In genomic region chr1:226655251-226656163, GRCh38 we compare ENCODE assay signal across 9 cellular contexts.
DNase-seq lines count a peak whose midpoint lies in the region; ATAC-seq, FAIRE-seq and TF ChIP-seq lines count a peak whose summit lies in the region.
"Had no signal": no experiment of that assay in that cellular context is flagged by ENCODE, and none has a peak within 500 bp of the region (broad histone marks: within the 10 kb centered on the region; RNA-seq: fewer than 3 reads in every experiment).

No MANE protein-coding gene starts in this region.

- H3K4me1 ChIP-seq in right lobe of liver (peaks cover 0 to 12% (median 0%) of the 10 kb centered on the region in 4 donors), uterus (peaks cover 14 to 21% of the 10 kb centered on the region in 2 donors)

- no peak overlapping the region for H3K4me3 Mint-ChIP-seq in CD14-positive monocyte

- no peaks in the 10 kb centered on the region for H3K9me3 Mint-ChIP-seq in CD14-positive monocyte

- peak overlapping the region; percentile 90 to 98 (median 95) for H3K27ac Mint-ChIP-seq in CD14-positive monocyte

- TF ChIP-seq CTCF in CD14-positive monocyte (IDR thresholded peaks at IDR 0.05) (no peak), SU-DHL-6 (IDR thresholded peaks at IDR 0.05; ENCODE audit: insufficient read depth, low read length, poor library complexity, severe bottlenecking) (no peak), right lobe of liver (IDR thresholded peaks at IDR 0.05) (no peak), uterus (IDR thresholded peaks at IDR 0.05) (no peak)

- FAIRE-seq in H54 (lab: Jason Lieb, UNC): no peak

- intact Hi-C loops in CD14-positive monocyte (cut with micrococcal nuclease): no loop called here
- intact Hi-C loops in right lobe of liver (cut with DNase I): no loop called here
- intact Hi-C loops in uterus (cut with DNase I; ENCODE audit: low total_unique reads): no loop called here

- no peaks in the 10 kb centered on the region for H3K36me3 ChIP-seq in SU-DHL-6 (ENCODE audit: low read length)
- H3K36me3 ChIP-seq in right lobe of liver: no peaks in the 10 kb centered on the region
- H3K36me3 ChIP-seq in uterus: no peaks in the 10 kb centered on the region

- H3K4me2 ChIP-seq in SU-DHL-6 (ENCODE audit: low read depth, low read length, poor library complexity, severe bottlenecking): peak overlapping the region; percentile 79

- H3K9ac ChIP-seq in SU-DHL-6 (ENCODE audit: low read length): peak overlapping the region; percentile 63

- H3K79me2 ChIP-seq in SU-DHL-6 (ENCODE audit: insufficient read depth, low read length): peaks cover 4% of the 10 kb centered on the region; the same call in 1 of the 2 replicates

- ATAC-seq in right lobe of liver (peak; percentile 29 to 50 (median 44)), GM21381 (IDR thresholded peaks at IDR 0.05; ENCODE audit: unreplicated experiment) (no peak)

- H3K9me3 ChIP-seq in SU-DHL-6 (ENCODE audit: insufficient read depth, low read length) (no peaks in the 10 kb centered on the region), right lobe of liver (no peaks in the 10 kb centered on the region), uterus (no peaks in the 10 kb centered on the region)

- peaks cover 0 to 5% (median 5%) of the 10 kb centered on the region in 3 donors for H3K27me3 Mint-ChIP-seq in CD14-positive monocyte (ENCODE audit: low read depth in 3 of 3)

- H3K27ac ChIP-seq in SU-DHL-6 (ENCODE audit: low read depth, low read length) (peak overlapping the region; percentile 92; the same call in 1 of the 2 replicates), right lobe of liver (peak overlapping the region; percentile 8 to 21 (median 18)), uterus (no peak overlapping the region)

- peaks cover 32% of the 10 kb centered on the region in 2 donors for H3K36me3 Mint-ChIP-seq in CD14-positive monocyte

- H2AFZ ChIP-seq in SU-DHL-6 (ENCODE audit: low read depth, low read length, severe bottlenecking): no peak overlapping the region

- WGBS in right lobe of liver (ENCODE audit: insufficient coverage, low coverage, low lambda C conversion rate, missing lambda C conversion rate): 65% methylated on average over 2 of the region's 12 CpGs

- no peaks in the 10 kb centered on the region for H4K20me1 ChIP-seq in SU-DHL-6 (ENCODE audit: low read depth, low read length)

- peaks cover 59% of the 10 kb centered on the region for H3K4me1 Mint-ChIP-seq in CD14-positive monocyte

- peaks cover 27% of the 10 kb centered on the region for H3F3A ChIP-seq in SU-DHL-6 (ENCODE audit: insufficient read depth)

- DNase-seq in CD14-positive monocyte (ENCODE audit: low spot score): peak; percentile 79
- peak; percentile 64 for DNase-seq in H54 (ENCODE audit: insufficient read length, low spot score)
- DNase-seq in right lobe of liver: peak in 2 of 3 donors; percentile 25 to 57
- DNase-seq in SIG-M5 (lab: John Stamatoyannopoulos, UW): no peak
- DNase-seq in uterus: no peak
- DNase-seq in activated CD4-positive, alpha-beta T cell treated with anti-CD3 and anti-CD28 coated beads for 4 hours: no peak
- DNase-seq: stimulated activated CD4-positive, alpha-beta T cell treated with anti-CD3 and anti-CD28 coated beads, Interleukin-2, amount 100 ng/mL, for 24 hours had no signal

- no peaks in the 10 kb centered on the region for H3K9me2 ChIP-seq in SU-DHL-6 (replicated peaks; ENCODE audit: insufficient read depth, low read length)

- H3K27me3 ChIP-seq in SU-DHL-6 (ENCODE audit: low read length) (no peaks in the 10 kb centered on the region), right lobe of liver (no peaks in the 10 kb centered on the region), uterus (no peaks in the 10 kb centered on the region)

- H3K4me3 ChIP-seq in SU-DHL-6 (ENCODE audit: insufficient read depth, low read length, poor library complexity, severe bottlenecking) (peak overlapping the region; percentile 42), right lobe of liver (no peak overlapping the region), uterus (no peak overlapping the region)

- 0 out of 2 replicates have a peak, but pooled peaks have one; percentile 15 for TF ChIP-seq POLR2A in H54 (IDR thresholded peaks at IDR 0.05; ENCODE audit: low read depth, low read length)
- TF ChIP-seq POLR2A in right lobe of liver (IDR thresholded peaks at IDR 0.05): no peak
- TF ChIP-seq POLR2A in uterus (IDR thresholded peaks at IDR 0.05): no peak

Comparison
In these comparisons a context has a peak if more than half of its experiments do, and no peak if none do; other contexts are left out.
1. DNase-seq: peak in CD14-positive monocyte (single experiment), H54 (single experiment) and right lobe of liver (2 of 3); none in SIG-M5 (single experiment), uterus (0 of 2) and activated CD4-positive, alpha-beta T cell treated with anti-CD3 and anti-CD28 coated beads for 4 hours (0 of 2).
2. H3K27ac ChIP-seq: peak in SU-DHL-6 (single experiment) and right lobe of liver (3 of 3); none in uterus (0 of 2).